In genomic region chr6:7723041-7723447, GRCh38 we compare ENCODE assay signal across 8 cellular contexts. TPM values are rescaled to one million over a fixed set of nuclear protein-coding genes. Genes with fewer than 3 reads are reported as not detected.
DNase-seq lines count a peak whose midpoint lies in the region; ATAC-seq and TF ChIP-seq lines count a peak whose summit lies in the region.

No MANE protein-coding gene starts in this region.

- ATAC-seq in psoas muscle (peak; percentile 56 to 64 (median 58)), GM21515 (IDR thresholded peaks at IDR 0.05; ENCODE audit: unreplicated experiment) (no peak)

- no peak overlapping the region for H3K4me3 ChIP-seq in cardiac muscle cell
- H3K4me3 ChIP-seq in psoas muscle = no peak overlapping the region

- intact Hi-C loops in psoas muscle (cut with DNase I) = loop anchor here (2.0 to 10.0 kb wide), 6 partner anchors 189 to 499 kb away; partner anchors contain the start of genes BLOC1S5 (in 2 of the 2) and TXNDC5 (in 1 of the 2)

- 1 to 2% (median 2%) methylated on average over 10 of the region's 10 CpGs for WGBS in psoas muscle, 3 donors

- H3K9me3 ChIP-seq in cardiac muscle cell (ENCODE audit: low read depth) = no peaks in the 10 kb centered on the region
- H3K9me3 ChIP-seq in psoas muscle = no peaks in the 10 kb centered on the region

- H3K27ac ChIP-seq in cardiac muscle cell = no peak overlapping the region
- H3K27ac ChIP-seq in psoas muscle = no peak overlapping the region

- DNase-seq in DMS153 treated with DMSO at 0.1 percent for 48 hours (lab: John Stamatoyannopoulos, UW; ENCODE audit: unreplicated experiment) (peak; percentile 2), DMS153 (lab: John Stamatoyannopoulos, UW) (no peak), LoVo (ENCODE audit: low spot score) (peak; percentile 68), SK-N-DZ (ENCODE audit: low spot score) (peak; percentile 51), cardiac muscle cell (ENCODE audit: low read depth in 1 of 2, low spot score in 1 of 2) (peak; percentile 85 to 92), psoas muscle (peak; percentile 79 to 85)
- DNase-seq in activated naive CD4-positive, alpha-beta T cell treated with anti-CD3 and anti-CD28 coated beads, Interleukin-2, amount 50 U/mL, for 16 hours = peak; percentile 63

- H3K4me1 ChIP-seq in cardiac muscle cell (ENCODE audit: low read depth) (peaks cover 3% of the 10 kb centered on the region), psoas muscle (peaks cover 12% of the 10 kb centered on the region)

- H3K36me3 ChIP-seq in cardiac muscle cell (no peaks in the 10 kb centered on the region), psoas muscle (ENCODE audit: insufficient read depth in 1 of 2, low read depth in 1 of 2) (no peaks in the 10 kb centered on the region)

- TF ChIP-seq CTCF in cardiac muscle cell (IDR thresholded peaks at IDR 0.05; ENCODE audit: low read depth, low read length) (peak; percentile 65), psoas muscle (IDR thresholded peaks at IDR 0.05) (peak; percentile 55)

- H3K27me3 ChIP-seq in cardiac muscle cell = peaks cover 72% of the 10 kb centered on the region
- peaks cover 0 to 30% (median 10%) of the 10 kb centered on the region in 3 donors for H3K27me3 ChIP-seq in psoas muscle (ENCODE audit: insufficient read depth in 3 of 3, low read length in 2 of 3)

RNA-seq across cellular contexts. Expression of gene BMP6, which starts 2.9 kb away (rescaled TPM):
- polyA plus RNA-seq in SK-N-DZ (2014; cell fraction: cytosol; rRNA removed) = 0.09 TPM in 1 of 2 replicates, not detected in the other
- 0.05 TPM in 1 of 2 replicates, not detected in the other for polyA plus RNA-seq in SK-N-DZ (2014; cell fraction: nucleus; rRNA removed)
- total RNA-seq in cardiac muscle cell (0.74 TPM in 1 of 2 replicates, not detected in the other), psoas muscle (1 to 10 TPM; 1.5 to 4.9 (median 2.8) TPM)
- polyA plus RNA-seq in cardiac muscle cell (not detected in 2 replicates), psoas muscle (1 to 10 TPM in 2 of 3 donors, under 1 TPM in 1; 0.96 to 4.8 (median 3.4) TPM)
